Comparison of ENCODE assay signal across 8 cellular contexts in genomic region chr16:47143677-47144558, GRCh38. TPM values are rescaled to one million over a fixed set of nuclear protein-coding genes. Genes with fewer than 3 reads are reported as not detected.
DNase-seq lines count a peak whose midpoint lies in the region; ATAC-seq and TF ChIP-seq lines count a peak whose summit lies in the region.

Gene NETO2 (minus strand): TSS chr16:47143945. CDS start chr16:47143612, 333 bp downstream.

- H3K9me3 ChIP-seq in Karpas-422 (ENCODE audit: low read length) = no peaks in the 10 kb centered on the region
- H3K9me3 ChIP-seq in T-helper 17 cell (ENCODE audit: control insufficient read depth, low read length, poor library complexity, severe bottlenecking) = no peaks in the 10 kb centered on the region
- no peaks in the 10 kb centered on the region for H3K9me3 ChIP-seq in sigmoid colon

- ATAC-seq in GM23338 = peak; percentile 57
- peak; percentile 75 for ATAC-seq in T-helper 17 cell

- no peaks in the 10 kb centered on the region; the same call in 1 of the 2 replicates for H3F3A ChIP-seq in GM23338 (replicated peaks; ENCODE audit: low read depth)

- H3K4me3 Mint-ChIP-seq in GM23338 (peak within 1 kb of the TSS; percentile 79), T-helper 17 cell (peak within 1 kb of the TSS; percentile 94)

- TF ChIP-seq POLR2A in GM10847 (IDR thresholded peaks at IDR 0.05; ENCODE audit: extremely low read depth, insufficient read length) (peak; percentile 72), sigmoid colon (IDR thresholded peaks at IDR 0.05) (no peak)

- H2AFZ ChIP-seq in GM23338 (peak within 1 kb of the TSS; percentile 90), Karpas-422 (ENCODE audit: low read length) (0 out of 2 replicates have a peak within 1 kb of the TSS, but pooled peaks have one; percentile 13)

- no peaks in the 10 kb centered on the region; the same call in 1 of the 2 replicates for H4K20me1 ChIP-seq in GM23338 (replicated peaks; ENCODE audit: insufficient read depth)
- H4K20me1 ChIP-seq in Karpas-422 (ENCODE audit: insufficient read depth, low read depth, low read length) = peaks cover 29% of the 10 kb centered on the region

- H3K4me1 ChIP-seq in GM23338 (ENCODE audit: insufficient read depth) (peaks cover 8% of the 10 kb centered on the region; the same call in 1 of the 2 replicates), Karpas-422 (ENCODE audit: low read length) (peaks cover 39% of the 10 kb centered on the region), sigmoid colon (peaks cover 0 to 28% (median 24%) of the 10 kb centered on the region in 4 donors)

- no peaks in the 10 kb centered on the region; the same call in 2 of the 3 replicates for H3K9me3 Mint-ChIP-seq in GM23338

- TF ChIP-seq EP300 in sigmoid colon (IDR thresholded peaks at IDR 0.05) = no peak

- peak; percentile 82 for DNase-seq in GM23338 (ENCODE audit: low spot score)
- DNase-seq in Karpas-422 = peak; percentile 86
- DNase-seq in T-helper 17 cell = peak; percentile 63 to 71 (median 64)
- DNase-seq in anterior cingulate cortex (lab: John Stamatoyannopoulos, UW) = peak in 43 of 58 donors; percentile 16 to 77 (median 39)
- peak; percentile 14 to 21 for DNase-seq in hippocampal formation (lab: John Stamatoyannopoulos, UW)
- no peak for DNase-seq in sigmoid colon
- DNase-seq in GF-D8 (lab: John Stamatoyannopoulos, UW) = no peak

- H3K27me3 Mint-ChIP-seq in GM23338 (ENCODE audit: insufficient read depth, low read depth, poor library complexity) = peaks cover 24% of the 10 kb centered on the region
- H3K27me3 Mint-ChIP-seq in T-helper 17 cell = peaks cover 9% of the 10 kb centered on the region

- peak within 1 kb of the TSS; percentile 94 for H3K9ac ChIP-seq in Karpas-422 (ENCODE audit: low read length)

- H3K36me3 Mint-ChIP-seq in GM23338 (ENCODE audit: low read depth) = no peaks in the 10 kb centered on the region; the same call in 2 of the 3 replicates
- H3K36me3 Mint-ChIP-seq in T-helper 17 cell (ENCODE audit: low read depth) = no peaks in the 10 kb centered on the region

- peak within 1 kb of the TSS; percentile 67 for H3K4me3 ChIP-seq in GM23338
- peak within 1 kb of the TSS; percentile 86 for H3K4me3 ChIP-seq in Karpas-422 (ENCODE audit: low read length)
- peak within 1 kb of the TSS in 3 of 4 donors; percentile 41 to 52 (median 50) for H3K4me3 ChIP-seq in sigmoid colon

- H3K27ac ChIP-seq in GM23338 (ENCODE audit: low read depth) (no peak within 1 kb of the TSS), Karpas-422 (ENCODE audit: low read length) (peak within 1 kb of the TSS; percentile 93), sigmoid colon (peak within 1 kb of the TSS in 1 of 4 donors; percentile 29)

- TF ChIP-seq CTCF in GM23338 (conservative IDR thresholded peaks at IDR 0.05; ENCODE audit: low read depth in 2 of 2) (peak; percentile 53 to 72), sigmoid colon (IDR thresholded peaks at IDR 0.05) (peak in 2 of 4 experiments; percentile 20 to 30)

- H3K9me2 ChIP-seq in GM23338 (ENCODE audit: insufficient read depth) = no peaks in the 10 kb centered on the region
- no peaks in the 10 kb centered on the region for H3K9me2 ChIP-seq in Karpas-422 (replicated peaks; ENCODE audit: insufficient read depth, low read length)

- H3K4me2 ChIP-seq in GM23338 = peak within 1 kb of the TSS; percentile 81
- H3K4me2 ChIP-seq in Karpas-422 (ENCODE audit: low read depth, low read length, poor library complexity, severe bottlenecking) = peak within 1 kb of the TSS; percentile 90

- H3K27ac Mint-ChIP-seq in GM23338 = no peak within 1 kb of the TSS
- peak within 1 kb of the TSS; percentile 84 for H3K27ac Mint-ChIP-seq in T-helper 17 cell

- WGBS in sigmoid colon, 2 donors = 1% methylated on average over 130 of the region's 130 CpGs

- H3K4me1 Mint-ChIP-seq in GM23338 (peaks cover 20% of the 10 kb centered on the region; the same call in 2 of the 3 replicates), T-helper 17 cell (peaks cover 22% of the 10 kb centered on the region)

- H3K27me3 ChIP-seq in GM23338 (ENCODE audit: insufficient read depth) (peaks cover 33% of the 10 kb centered on the region), Karpas-422 (ENCODE audit: low read length) (no peaks in the 10 kb centered on the region), sigmoid colon (peaks cover 10 to 47% (median 30%) of the 10 kb centered on the region in 3 donors)

- H3K36me3 ChIP-seq in GM23338 (ENCODE audit: insufficient read depth) (no peaks in the 10 kb centered on the region), Karpas-422 (ENCODE audit: insufficient read depth, low read length) (peaks cover 16% of the 10 kb centered on the region), sigmoid colon (no peaks in the 10 kb centered on the region)

- H3K79me2 ChIP-seq in GM23338 (replicated peaks; ENCODE audit: insufficient read depth) = peaks cover 21% of the 10 kb centered on the region
- peaks cover 44% of the 10 kb centered on the region for H3K79me2 ChIP-seq in Karpas-422 (ENCODE audit: low read length)

- intact Hi-C loops in sigmoid colon (cut with DNase I) = loop anchor here (10.0 kb wide), 1 partner anchor 911 kb away; no protein-coding TSS in a partner anchor

TF ChIP-seq in GM23338, 12 proteins besides CTCF, POLR2A, EP300 and RAD21:
- TF ChIP-seq NANOG (IDR thresholded peaks at IDR 0.05; ENCODE audit: borderline replicate concordance) (no peak), JUNB (IDR thresholded peaks at IDR 0.05; ENCODE audit: unreplicated experiment) (no peak), ZNF114 (CRISPR knock-in tag; IDR thresholded peaks at IDR 0.05) (no peak), REST (IDR thresholded peaks at IDR 0.05; ENCODE audit: unreplicated experiment) (no peak)

RNA-seq across cellular contexts. Expression of gene NETO2, which starts in this region (rescaled TPM):
- total RNA-seq in GM23338 (2014; rRNA removed; shearing (Covaris generic)) = 10.6 and 16.6 TPM in 2 replicates
- polyA plus RNA-seq in GM23338 (2016; fragmentation: Nextera tagmentation; extraction: Ambion mirVana) = 6.4 and 6.6 TPM in 2 replicates
- 83.9 and 84.4 TPM in 2 replicates for total RNA-seq in Karpas-422 (2014; rRNA removed; shearing (Covaris generic); ENCODE audit: low replicate concordance)
- total RNA-seq in T-helper 17 cell = 1 to 10 TPM; 5.3 to 5.8 TPM
- total RNA-seq in sigmoid colon = under 1 TPM; 0.28 to 0.95 (median 0.69) TPM
- polyA plus RNA-seq in sigmoid colon = 1 to 10 TPM; 4.6 to 7.1 (median 5.4) TPM

Comparison
In these comparisons a context has a peak if more than half of its experiments do, and no peak if none do; other contexts are left out.
1. DNase-seq: peak in GM23338 (single experiment), Karpas-422 (single experiment), T-helper 17 cell (3 of 3), anterior cingulate cortex (43 of 58) and hippocampal formation (2 of 2); none in sigmoid colon (single experiment) and GF-D8 (single experiment).
2. Peak in every context shown above with its lines, with median percentiles within 50 percentile points of each other: H3K4me3 ChIP-seq.